ENCODE assay signal across 2 cellular contexts in genomic region chr6:111239455-111239854, GRCh38.
TF ChIP-seq lines count a peak whose summit lies in the region.

No MANE protein-coding gene starts in this region.

TF ChIP-seq in A549, 52 proteins besides CTCF, POLR2A, EP300 and RAD21 (continued from another document):
- TF ChIP-seq ATOH8 (CRISPR knock-in tag; IDR thresholded peaks at IDR 0.05; ENCODE audit: low read depth), result no peak
- TF ChIP-seq PHF8 (IDR thresholded peaks at IDR 0.05; ENCODE audit: borderline replicate concordance, low read depth), result no peak
- no peak for TF ChIP-seq MAFK (IDR thresholded peaks at IDR 0.05; ENCODE audit: partially characterized antibody)
- no peak for TF ChIP-seq CBX8 (IDR thresholded peaks at IDR 0.05)
- no peak for TF ChIP-seq NFE2L2 (conservative IDR thresholded peaks at IDR 0.05; ENCODE audit: low read length)
- no peak for TF ChIP-seq PBX3 (IDR thresholded peaks at IDR 0.05)
- no peak for TF ChIP-seq EHMT2 (IDR thresholded peaks at IDR 0.05; ENCODE audit: low read depth)
- no peak for TF ChIP-seq BCL3 (IDR thresholded peaks at IDR 0.05)
- TF ChIP-seq FOSB (CRISPR knock-in tag; IDR thresholded peaks at IDR 0.05), result no peak
- TF ChIP-seq CHD4 (IDR thresholded peaks at IDR 0.05; ENCODE audit: borderline replicate concordance), result no peak
- no peak for TF ChIP-seq ZSCAN20 (CRISPR knock-in tag; IDR thresholded peaks at IDR 0.05)
- TF ChIP-seq, protein P1, sequence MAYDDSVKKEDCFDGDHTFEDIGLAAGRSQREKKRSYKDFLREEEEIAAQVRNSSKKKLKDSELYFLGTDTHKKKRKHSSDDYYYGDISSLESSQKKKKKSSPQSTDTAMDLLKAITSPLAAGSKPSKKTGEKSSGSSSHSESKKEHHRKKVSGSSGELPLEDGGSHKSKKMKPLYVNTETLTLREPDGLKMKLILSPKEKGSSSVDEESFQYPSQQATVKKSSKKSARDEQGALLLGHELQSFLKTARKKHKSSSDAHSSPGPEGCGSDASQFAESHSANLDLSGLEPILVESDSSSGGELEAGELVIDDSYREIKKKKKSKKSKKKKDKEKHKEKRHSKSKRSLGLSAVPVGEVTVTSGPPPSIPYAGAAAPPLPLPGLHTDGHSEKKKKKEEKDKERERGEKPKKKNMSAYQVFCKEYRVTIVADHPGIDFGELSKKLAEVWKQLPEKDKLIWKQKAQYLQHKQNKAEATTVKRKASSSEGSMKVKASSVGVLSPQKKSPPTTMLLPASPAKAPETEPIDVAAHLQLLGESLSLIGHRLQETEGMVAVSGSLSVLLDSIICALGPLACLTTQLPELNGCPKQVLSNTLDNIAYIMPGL (CRISPR knock-in tag; IDR thresholded peaks at IDR 0.05; ENCODE audit: borderline replicate concordance), result no peak
- TF ChIP-seq, protein P2, sequence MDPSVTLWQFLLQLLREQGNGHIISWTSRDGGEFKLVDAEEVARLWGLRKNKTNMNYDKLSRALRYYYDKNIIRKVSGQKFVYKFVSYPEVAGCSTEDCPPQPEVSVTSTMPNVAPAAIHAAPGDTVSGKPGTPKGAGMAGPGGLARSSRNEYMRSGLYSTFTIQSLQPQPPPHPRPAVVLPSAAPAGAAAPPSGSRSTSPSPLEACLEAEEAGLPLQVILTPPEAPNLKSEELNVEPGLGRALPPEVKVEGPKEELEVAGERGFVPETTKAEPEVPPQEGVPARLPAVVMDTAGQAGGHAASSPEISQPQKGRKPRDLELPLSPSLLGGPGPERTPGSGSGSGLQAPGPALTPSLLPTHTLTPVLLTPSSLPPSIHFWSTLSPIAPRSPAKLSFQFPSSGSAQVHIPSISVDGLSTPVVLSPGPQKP (IDR thresholded peaks at IDR 0.05; ENCODE audit: low read depth, low read length), result no peak
TF ChIP-seq in A549: peak in this region for 0.

TF ChIP-seq in endothelial cell of umbilical vein, 7 proteins besides CTCF, POLR2A, EP300 and RAD21 (continued from another document):
- TF ChIP-seq MAX (IDR thresholded peaks at IDR 0.05; ENCODE audit: insufficient read depth, insufficient read length), result no peak
- TF ChIP-seq JUN (IDR thresholded peaks at IDR 0.05; ENCODE audit: borderline replicate concordance, insufficient read depth, insufficient read length, low read depth), result no peak
- no peak for TF ChIP-seq FOS (IDR thresholded peaks at IDR 0.05; ENCODE audit: borderline replicate concordance, insufficient read depth, low read length)
- no peak for TF ChIP-seq EZH2 (IDR thresholded peaks at IDR 0.05; ENCODE audit: borderline replicate concordance, low read depth, low read length, severe bottlenecking)
- no peak for TF ChIP-seq MYC (IDR thresholded peaks at IDR 0.05; ENCODE audit: low read depth, low read length)
